ENCODE assay signal across 13 cellular contexts in genomic region chr10:13690281-13690825, GRCh38.
DNase-seq lines count a peak whose midpoint lies in the region; ATAC-seq and TF ChIP-seq lines count a peak whose summit lies in the region.
"Had no signal": no experiment of that assay in that cellular context is flagged by ENCODE, and none has a peak within 500 bp of the region (broad histone marks: within the 10 kb centered on the region; RNA-seq: fewer than 3 reads in every experiment).

No MANE protein-coding gene starts in this region.

- peaks cover 56% of the 10 kb centered on the region for H3K36me3 Mint-ChIP-seq in HFFc6 (ENCODE audit: low read depth)
- H3K36me3 Mint-ChIP-seq: activated naive CD4-positive, alpha-beta T cell treated with anti-CD3 and anti-CD28 coated beads, Interleukin-2, amount 50 U/mL, for 24 hours had no signal

- H3K4me1 ChIP-seq in RWPE2 (ENCODE audit: insufficient read depth, poor library complexity, severe bottlenecking) = peaks cover 26% of the 10 kb centered on the region
- H3K4me1 ChIP-seq in prostate gland (replicated peaks) = peaks cover 5% of the 10 kb centered on the region

- no peak overlapping the region for H3K4me3 ChIP-seq in RWPE2 (ENCODE audit: severe bottlenecking)
- H3K4me3 ChIP-seq in prostate gland = no peak overlapping the region

- WGBS in prostate gland = 42% methylated on average over 10 of the region's 10 CpGs

- DNase-seq in HFFc6 = no peak
- peak; percentile 74 for DNase-seq in RWPE2 (ENCODE audit: low spot score)
- DNase-seq in prostate gland (ENCODE audit: low spot score) = peak; percentile 46
- DNase-seq in kidney tubule cell (ENCODE audit: low spot score) = no peak
- no peak for DNase-seq in medulla oblongata (ENCODE audit: extremely low spot score)
- DNase-seq in OCI-M2 (lab: John Stamatoyannopoulos, UW; ENCODE audit: unreplicated experiment) = no peak
- DNase-seq: erythroblast, Karpas-422, NCI-H524, T-helper 17 cell had no signal

- H3K27me3 ChIP-seq in RWPE2 (ENCODE audit: insufficient read depth, poor library complexity, severe bottlenecking) (no peaks in the 10 kb centered on the region), prostate gland (replicated peaks; ENCODE audit: insufficient read depth) (no peaks in the 10 kb centered on the region)

- TF ChIP-seq CTCF in HFFc6 (IDR thresholded peaks at IDR 0.05) (no peak), RWPE2 (IDR thresholded peaks at IDR 0.05; ENCODE audit: poor library complexity, severe bottlenecking) (no peak), prostate gland (IDR thresholded peaks at IDR 0.05) (no peak)

- peaks cover 21% of the 10 kb centered on the region for H3K4me1 Mint-ChIP-seq in HFFc6 (ENCODE audit: low read depth)
- H3K4me1 Mint-ChIP-seq: activated naive CD4-positive, alpha-beta T cell treated with anti-CD3 and anti-CD28 coated beads, Interleukin-2, amount 50 U/mL, for 24 hours; T-helper 17 cell had no signal

- intact Hi-C loops in prostate gland (cut with DNase I) = no loop called here

- H3K27ac ChIP-seq in RWPE2 (ENCODE audit: poor library complexity, severe bottlenecking) (peak overlapping the region; percentile 67), prostate gland (peak overlapping the region in 1 of 2 donors; percentile 30)

- H3K27me3 Mint-ChIP-seq in HFFc6 (ENCODE audit: insufficient read depth) = peaks cover 4% of the 10 kb centered on the region; the same call in 1 of the 2 replicates
- H3K27me3 Mint-ChIP-seq: activated naive CD4-positive, alpha-beta T cell treated with anti-CD3 and anti-CD28 coated beads, Interleukin-2, amount 50 U/mL, for 24 hours had no signal

- H3K36me3 ChIP-seq in RWPE2 (ENCODE audit: low read depth) (peaks cover 9% of the 10 kb centered on the region; the same call in 1 of the 2 replicates), prostate gland (no peaks in the 10 kb centered on the region)

- no peak for TF ChIP-seq POLR2A in prostate gland (IDR thresholded peaks at IDR 0.05)

- H3K9me3 Mint-ChIP-seq in HFFc6 = no peaks in the 10 kb centered on the region
- H3K9me3 Mint-ChIP-seq: activated naive CD4-positive, alpha-beta T cell treated with anti-CD3 and anti-CD28 coated beads, Interleukin-2, amount 50 U/mL, for 24 hours had no signal

- H3K27ac Mint-ChIP-seq in HFFc6 = peak overlapping the region; percentile 36; the same call in 1 of the 2 replicates
- H3K27ac Mint-ChIP-seq: activated naive CD4-positive, alpha-beta T cell treated with anti-CD3 and anti-CD28 coated beads, Interleukin-2, amount 50 U/mL, for 24 hours; progenitor cell of endocrine pancreas; T-helper 17 cell had no signal

- H3K9me3 ChIP-seq in RWPE2 (ENCODE audit: severe bottlenecking) = no peaks in the 10 kb centered on the region
- no peaks in the 10 kb centered on the region for H3K9me3 ChIP-seq in prostate gland

- ATAC-seq in GM18907 (IDR thresholded peaks at IDR 0.05; ENCODE audit: unreplicated experiment) = peak; percentile 51
- peak; percentile 96 for ATAC-seq in RWPE2 (ENCODE audit: low read depth)
- ATAC-seq: T-helper 17 cell had no signal

- no peak overlapping the region for H3K4me3 Mint-ChIP-seq in HFFc6
- H3K4me3 Mint-ChIP-seq: activated naive CD4-positive, alpha-beta T cell treated with anti-CD3 and anti-CD28 coated beads, Interleukin-2, amount 50 U/mL, for 24 hours; T-helper 17 cell had no signal

Comparison
In these comparisons a context has a peak if more than half of its experiments do, and no peak if none do; other contexts are left out.
1. DNase-seq: peak in RWPE2 (single experiment) and prostate gland (single experiment); none in HFFc6 (single experiment), kidney tubule cell (single experiment), medulla oblongata (single experiment) and OCI-M2 (single experiment).